In the genomic region with DNA sequence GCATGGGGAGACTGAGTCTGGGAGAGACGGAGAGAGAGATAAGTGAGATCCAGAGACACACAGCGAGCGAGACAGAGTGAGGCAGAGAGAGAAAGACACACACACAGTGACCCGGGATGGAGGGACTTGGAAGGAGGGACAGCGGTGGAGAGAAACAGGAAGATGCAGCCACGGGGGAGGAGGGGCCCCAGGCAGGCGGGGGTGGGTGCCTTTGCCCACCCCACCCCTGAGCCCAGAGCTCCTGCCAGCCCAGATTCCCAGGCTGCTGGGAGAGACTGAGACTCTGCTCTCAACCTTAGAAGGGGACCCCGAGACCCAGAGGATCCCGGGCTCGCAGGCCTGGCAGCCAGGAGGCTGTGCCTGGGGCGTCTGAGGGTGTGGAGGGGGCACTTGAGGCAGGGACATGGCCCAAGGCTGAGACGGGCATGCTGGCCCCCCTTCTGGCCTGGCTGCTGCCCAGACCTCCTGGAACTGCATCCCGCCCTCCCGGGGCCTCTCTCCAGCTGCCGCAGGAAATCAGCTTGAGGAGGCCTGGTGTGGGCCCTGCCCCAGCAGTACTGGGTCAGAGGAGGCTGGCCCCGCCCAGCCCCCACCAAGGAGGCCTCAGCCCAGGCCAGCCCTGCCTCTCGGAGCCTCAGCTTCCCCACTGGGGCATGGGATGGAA, we compare ENCODE assay signal across 10 cellular contexts. TPM values are rescaled to one million over a fixed set of nuclear protein-coding genes. Genes with fewer than 3 reads are reported as not detected.
DNase-seq lines count a peak whose midpoint lies in the region; ATAC-seq and TF ChIP-seq lines count a peak whose summit lies in the region.
"Had no signal": no experiment of that assay in that cellular context is flagged by ENCODE, and none has a peak within 500 bp of the region (broad histone marks: within the 10 kb centered on the region; RNA-seq: fewer than 3 reads in every experiment).

No MANE protein-coding gene starts in this region.

- H3K27ac ChIP-seq in fibroblast of lung (ENCODE audit: insufficient read depth, low read length) = peak overlapping the region; percentile 70
- peak overlapping the region; percentile 67 to 83 for H3K27ac ChIP-seq in aorta (ENCODE audit: low read depth in 1 of 2, low read length in 2 of 2)
- H3K27ac ChIP-seq: neutrophil had no signal

- peaks cover 5% of the 10 kb centered on the region for H3K4me1 Mint-ChIP-seq in stimulated activated naive CD8-positive, alpha-beta T cell treated with anti-CD3 and anti-CD28 coated beads, Interleukin-15, Interleukin-2, amounts not matched to agents 100 ng/mL and 50 ng/mL, for 24 hours (ENCODE audit: low read depth)

- ATAC-seq in stimulated activated naive CD8-positive, alpha-beta T cell treated with anti-CD3 and anti-CD28 coated beads, Interleukin-15, Interleukin-2, amounts not matched to agents 100 U/mL and 50 U/mL, for 24 hours = no peak
- peak; percentile 86 for ATAC-seq in aorta (ENCODE audit: low FRiP score)

- H4K20me1 ChIP-seq in fibroblast of lung (ENCODE audit: control insufficient read depth, extremely low read depth, insufficient read depth, low read length) = no peaks in the 10 kb centered on the region

- H3K79me2 ChIP-seq in fibroblast of lung (ENCODE audit: control insufficient read depth, insufficient read depth, low read length) = peaks cover 9% of the 10 kb centered on the region

- peak overlapping the region; percentile 3 for H3K27ac Mint-ChIP-seq in stimulated activated naive CD8-positive, alpha-beta T cell treated with anti-CD3 and anti-CD28 coated beads, Interleukin-15, Interleukin-2, amounts not matched to agents 100 ng/mL and 50 ng/mL, for 24 hours

- H3K4me1 ChIP-seq in fibroblast of lung (ENCODE audit: control insufficient read depth, extremely low read depth, insufficient read depth, low read length) = peaks cover 42% of the 10 kb centered on the region
- no peaks in the 10 kb centered on the region for H3K4me1 ChIP-seq in aorta (ENCODE audit: control insufficient read depth in 1 of 2, insufficient read depth in 2 of 2, low read length in 2 of 2)

- peak overlapping the region; percentile 24 to 44 (median 34) for H3K4me3 ChIP-seq in fibroblast of lung (replicated peaks in 1 of 4; ENCODE audit: control extremely low read depth in 1 of 4, insufficient read depth in 1 of 4, low read depth in 3 of 4, low read length in 4 of 4)
- no peak overlapping the region for H3K4me3 ChIP-seq in aorta (ENCODE audit: low read length in 2 of 2)

- no peaks in the 10 kb centered on the region for H3K36me3 Mint-ChIP-seq in stimulated activated naive CD8-positive, alpha-beta T cell treated with anti-CD3 and anti-CD28 coated beads, Interleukin-15, Interleukin-2, amounts not matched to agents 100 ng/mL and 50 ng/mL, for 24 hours (ENCODE audit: low read depth)

- H3K27me3 ChIP-seq in fibroblast of lung (ENCODE audit: control insufficient read depth, insufficient read depth, low read length) (no peaks in the 10 kb centered on the region), aorta (ENCODE audit: control insufficient read depth in 1 of 2, insufficient read depth in 2 of 2, low read length in 1 of 2) (no peaks in the 10 kb centered on the region)
- H3K27me3 ChIP-seq: neutrophil had no signal

- H3K9me3 ChIP-seq in fibroblast of lung (ENCODE audit: control insufficient read depth, insufficient read depth, low read depth, low read length) = no peaks in the 10 kb centered on the region
- H3K9me3 ChIP-seq in aorta (ENCODE audit: control insufficient read depth, low read length) = no peaks in the 10 kb centered on the region
- H3K9me3 ChIP-seq: neutrophil had no signal

- H3K36me3 ChIP-seq in fibroblast of lung (ENCODE audit: control insufficient read depth, insufficient read depth, low read length) = peaks cover 43% of the 10 kb centered on the region
- H3K36me3 ChIP-seq in aorta (ENCODE audit: control insufficient read depth in 1 of 2, insufficient read depth in 2 of 2, low read length in 1 of 2) = no peaks in the 10 kb centered on the region
- H3K36me3 ChIP-seq: neutrophil had no signal

- H3K27me3 Mint-ChIP-seq in stimulated activated naive CD8-positive, alpha-beta T cell treated with anti-CD3 and anti-CD28 coated beads, Interleukin-15, Interleukin-2, amounts not matched to agents 100 ng/mL and 50 ng/mL, for 24 hours = no peaks in the 10 kb centered on the region

- WGBS in aorta, 2 donors = 4 to 6% methylated on average over 14 to 17 of the region's 17 CpGs

- no peaks in the 10 kb centered on the region for H3K9me3 Mint-ChIP-seq in stimulated activated naive CD8-positive, alpha-beta T cell treated with anti-CD3 and anti-CD28 coated beads, Interleukin-15, Interleukin-2, amounts not matched to agents 100 ng/mL and 50 ng/mL, for 24 hours

- H3K9ac ChIP-seq in fibroblast of lung (ENCODE audit: insufficient read depth, low read length) = peak overlapping the region; percentile 58

- intact Hi-C loops in aorta (cut with DNase I) = loop anchor here (2.0 to 5.0 kb wide), 3 partner anchors 36 to 69 kb away; no protein-coding TSS in a partner anchor

- TF ChIP-seq CTCF in fibroblast of lung (conservative IDR thresholded peaks at IDR 0.05 in 1 of 2, IDR thresholded peaks at IDR 0.05 in 1 of 2; ENCODE audit: low read depth in 1 of 2, low read length in 2 of 2) = no peak

- peak overlapping the region; percentile 31 for H2AFZ ChIP-seq in fibroblast of lung (ENCODE audit: low read length)

- no peak overlapping the region for H3K4me3 Mint-ChIP-seq in stimulated activated naive CD8-positive, alpha-beta T cell treated with anti-CD3 and anti-CD28 coated beads, Interleukin-15, Interleukin-2, amounts not matched to agents 100 ng/mL and 50 ng/mL, for 24 hours

- H3K4me2 ChIP-seq in fibroblast of lung (ENCODE audit: extremely low read depth, insufficient read depth, low read length) = peak overlapping the region; percentile 81

- no peak for DNase-seq in stimulated activated naive CD8-positive, alpha-beta T cell treated with anti-CD3 and anti-CD28 coated beads, Interleukin-15, Interleukin-2, amounts not matched to agents 100 U/mL and 50 U/mL, for 24 hours
- peak; percentile 74 to 93 for DNase-seq in fibroblast of lung (ENCODE audit: low read depth in 2 of 2)
- peak; percentile 95 for DNase-seq in myocyte (ENCODE audit: low read depth)
- peak; percentile 93 to 95 for DNase-seq in aorta
- no peak for DNase-seq in NCI-H1694 (lab: John Stamatoyannopoulos, UW)
- DNase-seq in NCI-H526 (lab: John Stamatoyannopoulos, UW) = no peak
- DNase-seq in activated naive CD4-positive, alpha-beta T cell treated with anti-CD3 and anti-CD28 coated beads, Interleukin-2, amount 50 U/mL, for 16 hours = no peak

RNA-seq across cellular contexts. Expression of a gene that starts 18.1 kb away (rescaled TPM):
- not detected in 2 replicates for total RNA-seq in fibroblast of lung
- not detected in 2 replicates for polyA plus RNA-seq in fibroblast of lung
- not detected in 2 replicates for polyA plus RNA-seq in fibroblast of lung (2012)
- polyA minus RNA-seq in fibroblast of lung (ENCODE audit: low replicate concordance) = not detected in 2 replicates
- total RNA-seq in myocyte = not detected in 2 replicates
- polyA plus RNA-seq in myocyte (2012) = not detected
- total RNA-seq in aorta = not detected
- not detected for polyA plus RNA-seq in aorta
- total RNA-seq: HT1080 had no signal

RNA-seq across cellular contexts. Expression of a gene that starts 32.6 kb away (rescaled TPM):
- total RNA-seq in fibroblast of lung (not detected in 2 replicates), myocyte (not detected in 2 replicates), aorta (under 1 TPM in 1 of 2 donors, not detected in 1; 0.15 TPM)
- polyA plus RNA-seq in fibroblast of lung (not detected in 2 replicates), aorta (not detected)
- not detected in 2 replicates for polyA plus RNA-seq in fibroblast of lung (2012)
- polyA minus RNA-seq in fibroblast of lung (ENCODE audit: low replicate concordance) = not detected in 2 replicates
- polyA plus RNA-seq in myocyte (2012) = not detected
- total RNA-seq: HT1080 had no signal

RNA-seq across cellular contexts. Expression of a gene that starts 45.4 kb away (rescaled TPM):
- total RNA-seq in fibroblast of lung (76.8 and 109 TPM in 2 replicates), myocyte (37.7 and 44.2 TPM in 2 replicates), aorta (100 to 1,000 TPM; 176 to 358 TPM)
- polyA plus RNA-seq in fibroblast of lung (41.0 and 89.6 TPM in 2 replicates), aorta (100 to 1,000 TPM in 1 of 2 donors, 10 to 100 TPM in 1; 55.5 to 149 TPM)
- 70.9 and 230 TPM in 2 replicates for polyA plus RNA-seq in fibroblast of lung (2012)
- polyA minus RNA-seq in fibroblast of lung (ENCODE audit: low replicate concordance) = 139 and 579 TPM in 2 replicates
- polyA plus RNA-seq in myocyte (2012) = 231 TPM

Comparison
In these comparisons a context has a peak if more than half of its experiments do, and no peak if none do; other contexts are left out.
1. DNase-seq: peak in fibroblast of lung (2 of 2), myocyte (single experiment) and aorta (2 of 2); none in stimulated activated naive CD8-positive, alpha-beta T cell treated with anti-CD3 and anti-CD28 coated beads, Interleukin-15, Interleukin-2, amounts not matched to agents 100 U/mL and 50 U/mL, for 24 hours (single experiment), NCI-H1694 (single experiment), NCI-H526 (0 of 2) and activated naive CD4-positive, alpha-beta T cell treated with anti-CD3 and anti-CD28 coated beads, Interleukin-2, amount 50 U/mL, for 16 hours (single experiment).
2. H3K4me3 ChIP-seq: peak in fibroblast of lung (4 of 4); none in aorta (0 of 2).